ENCODE assay signal across 8 cellular contexts in the genomic region with DNA sequence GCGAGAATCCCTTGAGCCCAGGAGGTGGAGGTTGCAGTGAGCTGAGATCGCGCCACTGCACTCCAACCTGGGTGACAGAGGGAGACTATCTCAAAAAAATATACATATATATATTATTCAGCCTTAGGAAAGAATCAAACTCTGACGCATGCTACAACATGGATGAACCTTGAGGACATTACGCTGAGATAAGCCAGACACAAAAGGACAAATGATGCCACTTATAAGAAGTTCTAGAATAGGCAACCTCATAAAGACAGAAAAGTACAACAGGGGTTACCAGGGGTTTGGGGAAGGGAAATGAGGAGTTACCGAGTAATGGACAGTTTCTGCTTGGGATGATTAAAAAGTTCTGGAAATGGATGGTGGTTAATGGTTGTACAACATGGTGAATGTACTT. TPM values are rescaled to one million over a fixed set of nuclear protein-coding genes. Genes with fewer than 3 reads are reported as not detected.
DNase-seq lines count a peak whose midpoint lies in the region; ATAC-seq and TF ChIP-seq lines count a peak whose summit lies in the region.

No MANE protein-coding gene starts in this region.

- peak overlapping the region; percentile 90 to 98 (median 95) for H3K4me3 Mint-ChIP-seq in naive thymus-derived CD4-positive, alpha-beta T cell

- peaks cover 45% of the 10 kb centered on the region for H3K36me3 ChIP-seq in KOPT-K1 (ENCODE audit: insufficient read depth, low read length)
- peaks cover 12% of the 10 kb centered on the region for H3K36me3 ChIP-seq in colonic mucosa
- H3K36me3 ChIP-seq in naive thymus-derived CD4-positive, alpha-beta T cell (ENCODE audit: control insufficient read depth in 2 of 3, insufficient read depth in 3 of 3, low read length in 3 of 3) = peaks cover 28 to 40% (median 32%) of the 10 kb centered on the region in 3 experiments

- peaks cover 4 to 22% (median 10%) of the 10 kb centered on the region in 5 donors for H3K36me3 Mint-ChIP-seq in naive thymus-derived CD4-positive, alpha-beta T cell

- H3K4me1 ChIP-seq in colonic mucosa = peaks cover 4% of the 10 kb centered on the region
- H3K4me1 ChIP-seq in naive thymus-derived CD4-positive, alpha-beta T cell (ENCODE audit: control insufficient read depth in 2 of 2, insufficient read depth in 2 of 2, low read length in 2 of 2) = peaks cover 14 to 15% of the 10 kb centered on the region in 2 donors

- peak overlapping the region; percentile 84 for H3K27ac ChIP-seq in KOPT-K1 (ENCODE audit: low read depth, low read length, poor library complexity, severe bottlenecking)
- peak overlapping the region; percentile 85 for H3K27ac ChIP-seq in colonic mucosa
- peak overlapping the region; percentile 81 for H3K27ac ChIP-seq in naive thymus-derived CD4-positive, alpha-beta T cell (ENCODE audit: low read depth, low read length)

- no peaks in the 10 kb centered on the region for H3K27me3 ChIP-seq in colonic mucosa
- no peaks in the 10 kb centered on the region for H3K27me3 ChIP-seq in naive thymus-derived CD4-positive, alpha-beta T cell (ENCODE audit: control insufficient read depth in 2 of 2, insufficient read depth in 2 of 2, low read length in 2 of 2)

- H3K27me3 Mint-ChIP-seq in naive thymus-derived CD4-positive, alpha-beta T cell = peaks cover 0 to 9% (median 0%) of the 10 kb centered on the region in 5 donors

- no peaks in the 10 kb centered on the region for H3K9me3 Mint-ChIP-seq in naive thymus-derived CD4-positive, alpha-beta T cell

- POLR2A ChIA-PET in naive thymus-derived CD4-positive, alpha-beta T cell (lab: Charles Lee) = interaction anchor here (0.6 to 3.2 kb wide), 7 partner anchors 8 to 127 kb away, joined by 3 to 18 read pairs (median 4); partner anchors contain the start of genes HTD2, KCTD6 and RPP14

- H3K9me3 ChIP-seq in KOPT-K1 (ENCODE audit: insufficient read depth, low read length, poor library complexity, severe bottlenecking) (no peaks in the 10 kb centered on the region), colonic mucosa (no peaks in the 10 kb centered on the region)
- H3K9me3 ChIP-seq in naive thymus-derived CD4-positive, alpha-beta T cell (ENCODE audit: control insufficient read depth in 2 of 3, low read length in 3 of 3) = no peaks in the 10 kb centered on the region

- TF ChIP-seq CTCF in AG09309 (IDR thresholded peaks at IDR 0.05; ENCODE audit: control insufficient read depth, insufficient read depth, low read depth, low read length, missing control alignments) = no peak
- no peak for TF ChIP-seq CTCF in colonic mucosa (IDR thresholded peaks at IDR 0.05)

- peak overlapping the region; percentile 60 to 85 for H3K9ac ChIP-seq in colonic mucosa (ENCODE audit: low read depth in 2 of 2, low read length in 2 of 2)

- no peak for ATAC-seq in naive thymus-derived CD4-positive, alpha-beta T cell
- ATAC-seq in HG02798 (IDR thresholded peaks at IDR 0.05; ENCODE audit: poor library complexity, unreplicated experiment) = no peak

- peak overlapping the region; percentile 87 for H3K4me3 ChIP-seq in AG09309 (ENCODE audit: control insufficient read depth, low read depth, low read length)
- peak overlapping the region; percentile 82 for H3K4me3 ChIP-seq in colonic mucosa
- H3K4me3 ChIP-seq in naive thymus-derived CD4-positive, alpha-beta T cell (ENCODE audit: low read length) = peak overlapping the region; percentile 92

- CTCF ChIA-PET in naive thymus-derived CD4-positive, alpha-beta T cell (lab: Charles Lee) = interaction anchor here (1.1 kb wide), 1 partner anchor 14 kb away, joined by 3 read pairs; no protein-coding TSS in a partner anchor

- peaks cover 15 to 41% (median 27%) of the 10 kb centered on the region in 7 donors for H3K4me1 Mint-ChIP-seq in naive thymus-derived CD4-positive, alpha-beta T cell

- peak overlapping the region; percentile 94 to 98 (median 97) for H3K27ac Mint-ChIP-seq in naive thymus-derived CD4-positive, alpha-beta T cell

- intact Hi-C loops in colonic mucosa (cut with DNase I) = loop anchor here (5.0 kb wide), 1 partner anchor 59 kb away; the partner anchor contains the start of gene KCTD6
- intact Hi-C loops in naive thymus-derived CD4-positive, alpha-beta T cell (cut with micrococcal nuclease) = loop anchor here (1.0 to 5.0 kb wide), 16 partner anchors 18 to 1876 kb away; partner anchors contain the start of genes ABHD6 (in 2 of the 2), HTD2 (in 2 of the 2), RPP14 (in 2 of the 2) and ARF4 (in 1 of the 2)

- DNase-seq in AG09309 (ENCODE audit: low read depth) (no peak), colonic mucosa (no peak), COLO829 (ENCODE audit: low spot score) (no peak), CD1c-positive myeloid dendritic cell (ENCODE audit: extremely low spot score) (no peak)
- no peak for DNase-seq in naive thymus-derived CD4-positive, alpha-beta T cell
- DNase-seq in activated CD4-positive, CD25-positive, alpha-beta regulatory T cell (lab: John Stamatoyannopoulos, UW) = no peak

RNA-seq across cellular contexts. Expression of gene PDHB, which starts 0.7 kb away (rescaled TPM):
- total RNA-seq in colonic mucosa = 10 to 100 TPM; 66.9 to 87.4 TPM
- 10 to 100 TPM; 30.1 to 58.1 (median 54.0) TPM for total RNA-seq in naive thymus-derived CD4-positive, alpha-beta T cell
- polyA plus RNA-seq in naive thymus-derived CD4-positive, alpha-beta T cell = 100 to 1,000 TPM; 106 to 128 TPM

RNA-seq across cellular contexts. Expression of gene KCTD6, which starts 59.0 kb away (rescaled TPM):
- total RNA-seq in colonic mucosa = 10 to 100 TPM in 1 of 2 donors, 1 to 10 TPM in 1; 8.1 to 10.2 TPM
- 10 to 100 TPM in 3 of 5 experiments, 1 to 10 TPM in 2; 4.8 to 14.2 (median 10.9) TPM for total RNA-seq in naive thymus-derived CD4-positive, alpha-beta T cell
- 10 to 100 TPM in 1 of 2 donors, 1 to 10 TPM in 1; 4.1 to 10.3 TPM for polyA plus RNA-seq in naive thymus-derived CD4-positive, alpha-beta T cell
